Comparison of ENCODE assay signal across 26 cellular contexts in the genomic region with DNA sequence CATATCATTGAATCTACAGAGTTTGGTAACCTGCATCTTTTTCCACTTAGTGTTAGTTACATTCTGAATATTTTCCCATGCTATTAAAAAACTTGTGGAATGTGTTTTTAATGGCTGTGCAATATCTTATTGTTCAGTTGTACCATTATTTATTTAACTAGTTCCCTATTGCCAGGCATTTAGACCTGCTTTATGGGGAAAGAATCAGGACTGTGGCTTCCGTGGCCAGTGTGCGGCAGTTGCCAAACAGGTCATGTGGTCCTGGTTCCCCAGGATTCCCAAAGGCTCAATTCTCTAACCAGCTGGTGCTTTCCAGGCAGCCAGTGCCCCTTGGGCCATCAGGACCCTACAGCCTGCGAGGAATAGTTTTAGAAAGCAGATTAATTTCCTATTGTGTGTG. TPM values are rescaled to one million over a fixed set of nuclear protein-coding genes. Genes with fewer than 3 reads are reported as not detected.
DNase-seq lines count a peak whose midpoint lies in the region; ATAC-seq and TF ChIP-seq lines count a peak whose summit lies in the region.
"Had no signal": no experiment of that assay in that cellular context is flagged by ENCODE, and none has a peak within 500 bp of the region (broad histone marks: within the 10 kb centered on the region; RNA-seq: fewer than 3 reads in every experiment).

No MANE protein-coding gene starts in this region.

- no peak for TF ChIP-seq POLR2A in IMR-90 (IDR thresholded peaks at IDR 0.05; ENCODE audit: low read depth, low read length)

- H2BK5ac ChIP-seq in IMR-90 (ENCODE audit: low read depth, low read length, poor library complexity, severe bottlenecking) = no peak overlapping the region

- H3K27ac ChIP-seq in IMR-90 (ENCODE audit: insufficient read depth, low read length) = peak overlapping the region; percentile 14; the same call in 1 of the 2 replicates
- H3K27ac ChIP-seq in endodermal cell (ENCODE audit: low read depth, low read length) = peak overlapping the region; percentile 57
- no peak overlapping the region for H3K27ac ChIP-seq in SJCRH30
- H3K27ac ChIP-seq: upper lobe of left lung had no signal

- H3K23ac ChIP-seq in IMR-90 (ENCODE audit: low read depth, low read length) = no peak overlapping the region

- no peak overlapping the region for H3K4ac ChIP-seq in IMR-90 (ENCODE audit: low read depth, low read length)

- DNase-seq in AG09309 (ENCODE audit: low read depth) (peak; percentile 91), IMR-90 (peak; percentile 56), endodermal cell (no peak), nephron progenitor cell (no peak), SJCRH30 (no peak), NCI-H187 (lab: John Stamatoyannopoulos, UW) (no peak), HuH-7 (ENCODE audit: low spot score) (no peak)
- no peak for DNase-seq in activated naive CD8-positive, alpha-beta T cell treated with anti-CD3 and anti-CD28 coated beads for 36 hours
- DNase-seq: activated CD4-positive, CD25-positive, alpha-beta regulatory T cell; activated CD8-positive, alpha-beta T cell treated with anti-CD3 and anti-CD28 coated beads for 36 hours; activated naive CD4-positive, alpha-beta T cell treated with anti-CD3 and anti-CD28 coated beads, Interleukin-2, amount 50 U/mL, for 16 hours; activated T-cell treated with anti-CD3 and anti-CD28 coated beads, Interleukin-2, amount 50 U/mL, for 4 hours; COR-L47; effector CD4-positive, alpha-beta T cell; KBM-7; left colon; midbrain; NCI-H1092; NCI-H2171 treated with DMSO at 0.1 percent for 48 hours; NCI-H774; PC-3; retina; stimulated activated naive CD4-positive, alpha-beta T cell treated with Interleukin-2 at 50 U/mL for 16 hours had no signal

- H3K9me3 ChIP-seq in IMR-90 (ENCODE audit: control insufficient read depth, insufficient read depth, low read length) = no peaks in the 10 kb centered on the region
- no peaks in the 10 kb centered on the region for H3K9me3 ChIP-seq in endodermal cell (ENCODE audit: control insufficient read depth, low read length)
- no peaks in the 10 kb centered on the region for H3K9me3 ChIP-seq in SJCRH30 (replicated peaks)
- H3K9me3 ChIP-seq: upper lobe of left lung had no signal

- no TSS peak for BruUV-seq in IMR-90 (replicated peaks; lab: Mats Ljungman, UMichigan)

- H3K9ac ChIP-seq in IMR-90 (ENCODE audit: low read depth, low read length) = no peak overlapping the region
- H3K9ac ChIP-seq in endodermal cell (ENCODE audit: extremely low read depth, low read length, poor library complexity, severe bottlenecking) = no peak overlapping the region

- no peak overlapping the region for H2BK15ac ChIP-seq in IMR-90 (ENCODE audit: low read depth, low read length)

- dilution Hi-C loops in IMR-90 (cut with HindIII; ENCODE audit: low sequenced_read_pairs, unreplicated experiment) = no loop called here

- no peak overlapping the region for H2BK120ac ChIP-seq in IMR-90 (ENCODE audit: low read depth, low read length)

- 90% methylated on average over 2 of the region's 3 CpGs; no CpG with 5 or more reads in 1 of the 2 experiments for WGBS in IMR-90 (ENCODE audit: extremely low coverage in 2 of 2, insufficient read length in 1 of 2), 2 experiments
- 95% methylated on average over 3 of the region's 3 CpGs; no CpG with 5 or more reads in 1 of the 2 experiments for WGBS in endodermal cell (ENCODE audit: insufficient coverage in 1 of 2, insufficient read length in 1 of 2), 2 experiments

- H3K9me1 ChIP-seq in IMR-90 (ENCODE audit: insufficient read depth, low read length) = peaks cover 10% of the 10 kb centered on the region; the same call in 1 of the 2 replicates

- no peak overlapping the region for H4K8ac ChIP-seq in IMR-90 (ENCODE audit: low read depth in 2 of 2, low read length in 2 of 2)

- H4K91ac ChIP-seq in IMR-90 (ENCODE audit: insufficient read depth, low read depth, low read length) = no peak overlapping the region

- H3K27me3 ChIP-seq in IMR-90 (ENCODE audit: control insufficient read depth, insufficient read depth, low read length) (no peaks in the 10 kb centered on the region), endodermal cell (ENCODE audit: control insufficient read depth, insufficient read depth, low read length, poor library complexity, severe bottlenecking) (no peaks in the 10 kb centered on the region), SJCRH30 (no peaks in the 10 kb centered on the region)
- H3K27me3 ChIP-seq: upper lobe of left lung had no signal

- TF ChIP-seq RAD21 in IMR-90 (IDR thresholded peaks at IDR 0.05; ENCODE audit: low read length) = no peak

- peaks cover 34 to 87% of the 10 kb centered on the region in 2 experiments; a peak in 3 of 4 replicates for H3K79me1 ChIP-seq in IMR-90 (ENCODE audit: low read depth in 1 of 2, low read length in 2 of 2)

- H3K36me3 ChIP-seq in IMR-90 (ENCODE audit: control insufficient read depth, insufficient read depth, low read length) (peaks cover 64% of the 10 kb centered on the region), endodermal cell (ENCODE audit: control insufficient read depth, insufficient read depth, low read length) (peaks cover 86% of the 10 kb centered on the region), SJCRH30 (no peaks in the 10 kb centered on the region)

- no peak overlapping the region for H4K5ac ChIP-seq in IMR-90 (ENCODE audit: low read depth, low read length)

- no peaks in the 10 kb centered on the region for H3K27me3 Mint-ChIP-seq in endodermal cell (ENCODE audit: insufficient read depth)
- no peaks in the 10 kb centered on the region for H3K27me3 Mint-ChIP-seq in nephron progenitor cell (ENCODE audit: low read depth, poor library complexity)
- no peaks in the 10 kb centered on the region for H3K27me3 Mint-ChIP-seq in activated naive CD8-positive, alpha-beta T cell treated with anti-CD3 and anti-CD28 coated beads for 36 hours
- H3K27me3 Mint-ChIP-seq: activated CD8-positive, alpha-beta T cell treated with anti-CD3 and anti-CD28 coated beads for 36 hours had no signal

- H3K9me3 Mint-ChIP-seq in endodermal cell (no peaks in the 10 kb centered on the region), nephron progenitor cell (no peaks in the 10 kb centered on the region)
- H3K9me3 Mint-ChIP-seq in activated naive CD8-positive, alpha-beta T cell treated with anti-CD3 and anti-CD28 coated beads for 36 hours = no peaks in the 10 kb centered on the region
- H3K9me3 Mint-ChIP-seq: activated CD8-positive, alpha-beta T cell treated with anti-CD3 and anti-CD28 coated beads for 36 hours; activated T-cell treated with anti-CD3 and anti-CD28 coated beads, Interleukin-2, amount 50 U/mL, for 4 hours; neural crest cell; T-helper 2 cell treated with Interferon-gamma antibody and Interleukin-4, amounts not matched to agents 5 μg/mL and 100 μg/mL, for 36 hours had no signal

- no peak overlapping the region for H3K56ac ChIP-seq in IMR-90 (ENCODE audit: extremely low read depth, insufficient read depth, low read length)

- TF ChIP-seq CTCF in AG09309 (IDR thresholded peaks at IDR 0.05; ENCODE audit: control insufficient read depth, insufficient read depth, low read depth, low read length, missing control alignments) (no peak), IMR-90 (conservative IDR thresholded peaks at IDR 0.05; ENCODE audit: low read depth, low read length) (no peak), endodermal cell (conservative IDR thresholded peaks at IDR 0.05) (no peak), nephron progenitor cell (IDR thresholded peaks at IDR 0.05) (no peak)

- CTCF ChIA-PET in IMR-90 (lab: Yijun Ruan, JAX) = no interaction called here

- H3K27ac Mint-ChIP-seq in endodermal cell = no peak overlapping the region
- H3K27ac Mint-ChIP-seq in nephron progenitor cell = peak overlapping the region; percentile 71
- no peak overlapping the region for H3K27ac Mint-ChIP-seq in activated naive CD8-positive, alpha-beta T cell treated with anti-CD3 and anti-CD28 coated beads for 36 hours
- H3K27ac Mint-ChIP-seq: activated CD8-positive, alpha-beta T cell treated with anti-CD3 and anti-CD28 coated beads for 36 hours; T-helper 2 cell treated with Interferon-gamma antibody and Interleukin-4, amounts not matched to agents 5 μg/mL and 100 μg/mL, for 36 hours had no signal

- H2BK20ac ChIP-seq in IMR-90 (ENCODE audit: low read depth, low read length) = no peak overlapping the region

- peaks cover 87% of the 10 kb centered on the region for H4K20me1 ChIP-seq in IMR-90 (ENCODE audit: insufficient read depth, low read length)

- H3K36me3 Mint-ChIP-seq in endodermal cell (ENCODE audit: low read depth) (peaks cover 36% of the 10 kb centered on the region), nephron progenitor cell (ENCODE audit: low read depth) (peaks cover 44% of the 10 kb centered on the region)
- peaks cover 17% of the 10 kb centered on the region for H3K36me3 Mint-ChIP-seq in activated naive CD8-positive, alpha-beta T cell treated with anti-CD3 and anti-CD28 coated beads for 36 hours

- ATAC-seq in IMR-90 (ENCODE audit: low read depth) = peak; percentile 28
- ATAC-seq: activated CD8-positive, alpha-beta T cell treated with anti-CD3 and anti-CD28 coated beads for 36 hours; activated T-cell treated with anti-CD3 and anti-CD28 coated beads, Interleukin-2, amount 50 U/mL, for 4 hours; left colon; PC-3 had no signal

- no peak overlapping the region for H3K4me3 Mint-ChIP-seq in endodermal cell
- no peak overlapping the region for H3K4me3 Mint-ChIP-seq in nephron progenitor cell
- H3K4me3 Mint-ChIP-seq in activated naive CD8-positive, alpha-beta T cell treated with anti-CD3 and anti-CD28 coated beads for 36 hours = no peak overlapping the region
- H3K4me3 Mint-ChIP-seq: activated CD8-positive, alpha-beta T cell treated with anti-CD3 and anti-CD28 coated beads for 36 hours; activated T-cell treated with anti-CD3 and anti-CD28 coated beads, Interleukin-2, amount 50 U/mL, for 4 hours; neural crest cell; T-helper 2 cell treated with Interferon-gamma antibody and Interleukin-4, amounts not matched to agents 5 μg/mL and 100 μg/mL, for 36 hours had no signal

- H3K4me1 ChIP-seq in IMR-90 (ENCODE audit: control insufficient read depth, insufficient read depth, low read length) (peaks cover 13% of the 10 kb centered on the region; the same call in 1 of the 2 replicates), endodermal cell (ENCODE audit: control insufficient read depth, insufficient read depth, low read length) (no peaks in the 10 kb centered on the region), SJCRH30 (peaks cover 11% of the 10 kb centered on the region)

- H3K4me3 ChIP-seq in AG09309 (ENCODE audit: control insufficient read depth, low read depth, low read length) = no peak overlapping the region
- H3K4me3 ChIP-seq in IMR-90 (ENCODE audit: insufficient read depth, low read depth, low read length) = no peak overlapping the region
- H3K4me3 ChIP-seq in endodermal cell (ENCODE audit: low read length) = no peak overlapping the region
- no peak overlapping the region for H3K4me3 ChIP-seq in SJCRH30
- H3K4me3 ChIP-seq: upper lobe of left lung had no signal

- in situ Hi-C loops in IMR-90 (cut with MboI; ENCODE audit: low sequenced_read_pairs) = no loop called here

- H3K4me2 ChIP-seq in IMR-90 (ENCODE audit: low read depth, low read length) = no peak overlapping the region

- intact Hi-C loops in IMR-90 (cut with micrococcal nuclease) = no loop called here

- POLR2A ChIA-PET in IMR-90 (lab: Charles Lee; ENCODE audit: unreplicated experiment) = no interaction called here

- H2AK5ac ChIP-seq in IMR-90 (ENCODE audit: low read depth, low read length) = no peak overlapping the region

- no peak overlapping the region for H3K18ac ChIP-seq in IMR-90 (ENCODE audit: low read depth, low read length)

- H3K14ac ChIP-seq in IMR-90 (replicated peaks; ENCODE audit: low read depth, low read length) = no peak overlapping the region

- no peak overlapping the region for H2AFZ ChIP-seq in IMR-90 (replicated peaks; ENCODE audit: low read length, poor library complexity)

- H2AK9ac ChIP-seq in IMR-90 (replicated peaks; ENCODE audit: low read depth, low read length, poor library complexity) = no peak overlapping the region

- peaks cover 2% of the 10 kb centered on the region for H3K4me1 Mint-ChIP-seq in endodermal cell
- peaks cover 38% of the 10 kb centered on the region for H3K4me1 Mint-ChIP-seq in nephron progenitor cell
- H3K4me1 Mint-ChIP-seq in activated naive CD8-positive, alpha-beta T cell treated with anti-CD3 and anti-CD28 coated beads for 36 hours = peaks cover 16% of the 10 kb centered on the region
- H3K4me1 Mint-ChIP-seq: neural crest cell had no signal

RNA-seq across cellular contexts. Expression of a gene that starts 30.8 kb away (rescaled TPM):
- total RNA-seq in IMR-90 (2012; rRNA removed) (28.9 and 40.3 TPM in 2 replicates), endodermal cell (10 to 100 TPM; 60.4 to 61.2 TPM)
- polyA plus RNA-seq in IMR-90 (2012; rRNA removed) = 95.6 and 97.7 TPM in 2 replicates
- 53.9 and 88.1 TPM in 2 replicates for polyA plus RNA-seq in IMR-90 (2012; cell fraction: cytosol; rRNA removed)
- 152 and 190 TPM in 2 replicates for polyA plus RNA-seq in IMR-90 (2012; cell fraction: nucleus; rRNA removed; ENCODE audit: low replicate concordance)
- 26.2 TPM for polyA plus RNA-seq in endodermal cell (2013, experiment 1 of 2)
- 26.3 TPM for polyA plus RNA-seq in endodermal cell (2013, experiment 2 of 2)
- total RNA-seq in SJCRH30 (2014; rRNA removed; shearing (Covaris generic)) = 20.5 and 23.0 TPM in 2 replicates
- 10 to 100 TPM; 37.5 to 47.8 TPM for total RNA-seq in activated naive CD8-positive, alpha-beta T cell treated with anti-CD3 and anti-CD28 coated beads for 36 hours

Comparison
In these comparisons a context has a peak if more than half of its experiments do, and no peak if none do; other contexts are left out.
1. DNase-seq: peak in AG09309 (single experiment) and IMR-90 (single experiment); none in endodermal cell (single experiment), nephron progenitor cell (single experiment), SJCRH30 (0 of 2), NCI-H187 (0 of 2), activated naive CD8-positive, alpha-beta T cell treated with anti-CD3 and anti-CD28 coated beads for 36 hours (single experiment) and HuH-7 (single experiment).